21 cellular contexts compared by ENCODE assay signal in genomic region chr1:200231787-200232222, GRCh38.
A peak's percentile ranks its signal among the peaks of the same experiment; 100 is the strongest.
DNase-seq lines count a peak whose midpoint lies in the region; ATAC-seq and TF ChIP-seq lines count a peak whose summit lies in the region.
"Had no signal": no experiment of that assay in that cellular context is flagged by ENCODE, and none has a peak within 500 bp of the region (broad histone marks: within the 10 kb centered on the region; RNA-seq: fewer than 3 reads in every experiment).

No MANE protein-coding gene starts in this region.

- CTCF ChIA-PET in HEK293 (lab: Yijun Ruan, JAX), result no interaction called here
- CTCF ChIA-PET in RWPE1 (lab: Yijun Ruan, JAX), result no interaction called here

- no peak overlapping the region for H3K4me3 ChIP-seq in HEK293 (ENCODE audit: low read depth, low read length)
- H3K4me3 ChIP-seq in foreskin fibroblast (ENCODE audit: low read depth in 1 of 2, low read length in 2 of 2), result no peak overlapping the region
- H3K4me3 ChIP-seq: coronary artery, esophagus squamous epithelium, left lung had no signal

- no peak for TF ChIP-seq CTCF in HEK293 (tag by site-specific recombination; IDR thresholded peaks at IDR 0.05)
- no peak for TF ChIP-seq CTCF in RWPE1 (conservative IDR thresholded peaks at IDR 0.05; ENCODE audit: low read depth)
- TF ChIP-seq CTCF in foreskin fibroblast (IDR thresholded peaks at IDR 0.05; ENCODE audit: low read depth, low read length), result no peak
- TF ChIP-seq CTCF in omental fat pad (IDR thresholded peaks at IDR 0.05), result no peak

- H3K36me3 ChIP-seq in HEK293 (ENCODE audit: control insufficient read depth in 2 of 2, insufficient read depth in 1 of 2, low read length in 2 of 2), result no peaks in the 10 kb centered on the region
- H3K36me3 ChIP-seq: esophagus squamous epithelium, left lung had no signal

- POLR2A ChIA-PET in HEK293 (lab: Yijun Ruan, JAX), result no interaction called here
- POLR2A ChIA-PET in RWPE1 (lab: Yijun Ruan, JAX; ENCODE audit: low non-redundant PET), result no interaction called here

- H3K27ac ChIP-seq in HEK293 (ENCODE audit: extremely low read depth, low read depth, low read length) (no peak overlapping the region), RWPE1 (no peak overlapping the region)
- H3K27ac ChIP-seq: KMS-11 had no signal

- no peak for ATAC-seq in omental fat pad (ENCODE audit: low FRiP score)
- no peak for ATAC-seq in GM19397 (IDR thresholded peaks at IDR 0.05; ENCODE audit: unreplicated experiment)
- ATAC-seq: activated CD8-positive, alpha-beta T cell treated with anti-CD3 and anti-CD28 coated beads, Interleukin-2, amount 10 ng/mL, durations not matched to agents 7 days and 5 days; activated T-helper 17 cell treated with anti-CD3 and anti-CD28 coated beads, Interleukin-2, amount 50 U/mL, for 72 hours; left lung; natural killer cell treated with Interleukin-12 subunit alpha and Interleukin-12 subunit beta and Interleukin-15 and Interleukin-18, amount 100 ng/mL, for 72 hours had no signal

- no peaks in the 10 kb centered on the region for H3K4me1 ChIP-seq in HEK293 (ENCODE audit: control insufficient read depth, insufficient read depth, low read length)

- no peaks in the 10 kb centered on the region for H3K9me3 ChIP-seq in HEK293 (ENCODE audit: control insufficient read depth, insufficient read depth, low read depth, low read length)
- H3K9me3 ChIP-seq: esophagus squamous epithelium, left lung had no signal

- peak; percentile 46 for DNase-seq in A172 (ENCODE audit: low spot score)
- peak; percentile 20 for DNase-seq in RWPE1 (ENCODE audit: low spot score)
- DNase-seq in foreskin fibroblast, result peak; percentile 27 to 48
- no peak for DNase-seq in omental fat pad (ENCODE audit: low spot score)
- DNase-seq in NCI-H1105 (lab: John Stamatoyannopoulos, UW), result no peak
- no peak for DNase-seq in GOT3 (lab: John Stamatoyannopoulos, UW)
- DNase-seq: activated CD8-positive, alpha-beta T cell treated with anti-CD3 and anti-CD28 coated beads, Interleukin-2, amount 10 ng/mL, durations not matched to agents 7 days and 5 days; amygdala; esophagus squamous epithelium; H7; left lung; NCI-H2029 treated with DMSO at 0.1 percent for 48 hours; NCI-H82; SHP77; stimulated activated CD4-positive, alpha-beta T cell treated with anti-CD3 and anti-CD28 coated beads, Interleukin-4, amount 100 ng/mL, for 24 hours had no signal

TF ChIP-seq in HEK293, 187 proteins besides CTCF, POLR2A, EP300 and RAD21:
- no peak for TF ChIP-seq EGR2 (tag by site-specific recombination; IDR thresholded peaks at IDR 0.05; ENCODE audit: low read depth)
- TF ChIP-seq ZNF404 (tag by site-specific recombination; IDR thresholded peaks at IDR 0.05), result no peak
- TF ChIP-seq SP7 (tag by site-specific recombination; IDR thresholded peaks at IDR 0.05), result peak; percentile 95
TF ChIP-seq in HEK293: peak in this region for 1.

Comparison
In these comparisons a context has a peak if more than half of its experiments do, and no peak if none do; other contexts are left out.
1. DNase-seq: peak in A172 (single experiment), RWPE1 (single experiment) and foreskin fibroblast (2 of 2); none in omental fat pad (single experiment), NCI-H1105 (single experiment) and GOT3 (single experiment).